25 cellular contexts compared by ENCODE assay signal in the genomic region with DNA sequence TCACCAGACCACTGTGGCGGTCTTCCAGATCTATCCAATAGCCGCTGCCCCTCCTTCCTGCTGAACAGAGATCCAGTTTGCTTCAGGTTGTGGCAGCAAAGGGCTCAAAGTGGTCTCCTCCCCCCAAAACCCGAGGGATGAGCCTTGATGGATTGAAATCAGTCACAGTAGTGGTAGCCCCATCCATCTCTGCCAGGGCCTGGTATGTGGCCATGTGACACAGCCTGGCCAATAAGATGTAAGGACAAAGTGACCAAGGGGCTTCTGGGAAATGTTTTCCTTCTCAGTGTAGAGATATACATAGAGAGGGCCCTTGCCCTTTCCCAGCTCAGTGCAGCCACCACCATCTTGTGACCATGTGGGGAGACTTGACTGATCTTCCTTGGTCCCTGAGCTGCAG.
"Had no signal": no experiment of that assay in that cellular context is flagged by ENCODE, and none has a peak within 500 bp of the region (broad histone marks: within the 10 kb centered on the region; RNA-seq: fewer than 3 reads in every experiment).

No MANE protein-coding gene starts in this region.

- H3K36me3 ChIP-seq: breast epithelium, Peyer's patch, SJCRH30 had no signal

- H3K9me3 ChIP-seq: breast epithelium, Peyer's patch, SJCRH30 had no signal

- H3K27ac Mint-ChIP-seq: activated CD8-positive, alpha-beta T cell treated with anti-CD3 and anti-CD28 coated beads, Interleukin-2, amount 10 ng/mL, durations not matched to agents 7 days and 5 days; T-helper 17 cell had no signal

- ATAC-seq: activated CD8-positive, alpha-beta T cell treated with anti-CD3 and anti-CD28 coated beads, Interleukin-2, amount 10 ng/mL, durations not matched to agents 7 days and 5 days; T-helper 17 cell had no signal

- H3K27ac ChIP-seq: breast epithelium, coronary artery, Peyer's patch, RWPE1, SJCRH30 had no signal

- H3K4me3 ChIP-seq: breast epithelium, coronary artery, Peyer's patch, SJCRH30 had no signal

- H3K27me3 ChIP-seq: breast epithelium, Peyer's patch, SJCRH30 had no signal

- FAIRE-seq: TTC549 had no signal

- DNase-seq: activated CD4-positive, CD25-positive, alpha-beta regulatory T cell; activated CD8-positive, alpha-beta memory T cell treated with anti-CD3 and anti-CD28 coated beads, Interleukin-2, amount 50 U/mL, for 48 hours; activated CD8-positive, alpha-beta T cell treated with anti-CD3 and anti-CD28 coated beads, Interleukin-2, amount 10 ng/mL, durations not matched to agents 7 days and 5 days; activated naive CD4-positive, alpha-beta T cell treated with anti-CD3 and anti-CD28 coated beads, Interleukin-2, amount 50 U/mL, for 16 hours; activated T-cell treated with anti-CD3 and anti-CD28 coated beads, Interleukin-2, amount 50 U/mL, for 1 hour; aorta; caudate nucleus; Kasumi-1; NCI-H1048; NCI-H146; NCI-H187 treated with DMSO at 0.1 percent for 48 hours; NCI-H2081 treated with DMSO at 0.1 percent for 48 hours; NCI-H2227 treated with DMSO at 0.1 percent for 48 hours; NCI-H446 treated with DMSO at 0.1 percent for 48 hours; NCI-H524 treated with DMSO at 0.1 percent for 48 hours; NCI-H748 treated with DMSO at 0.1 percent for 48 hours; Peyer's patch; Right ventricle myocardium superior; SJCRH30; T-helper 17 cell; T1000 had no signal

- H3K4me3 Mint-ChIP-seq: activated CD8-positive, alpha-beta T cell treated with anti-CD3 and anti-CD28 coated beads, Interleukin-2, amount 10 ng/mL, durations not matched to agents 7 days and 5 days; T-helper 17 cell had no signal
